ENCODE assay signal across 7 cellular contexts in the genomic region with DNA sequence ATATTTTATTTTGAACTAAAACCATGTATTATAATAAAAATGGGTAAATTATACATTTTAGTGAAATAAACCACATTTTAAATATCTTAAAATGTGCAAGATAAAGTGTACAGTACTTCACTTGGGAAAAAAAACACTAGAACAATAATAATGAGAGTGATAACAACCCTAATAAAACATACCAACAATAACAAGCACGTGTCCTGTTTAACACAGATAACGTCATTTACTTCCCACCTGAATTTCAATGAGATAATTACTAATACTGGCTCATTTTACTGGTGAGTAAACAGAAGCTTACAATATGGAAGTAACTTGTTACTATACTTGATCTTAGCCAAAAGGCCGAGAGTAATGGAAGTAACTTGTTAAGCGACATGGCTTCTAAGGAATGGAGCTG.
"Had no signal": no experiment of that assay in that cellular context is flagged by ENCODE, and none has a peak within 500 bp of the region (broad histone marks: within the 10 kb centered on the region; RNA-seq: fewer than 3 reads in every experiment).

No MANE protein-coding gene starts in this region.

- H3K27ac ChIP-seq: HL-60 had no signal

- H3K4me3 ChIP-seq: GM23338 had no signal

- ATAC-seq: GM23338, HepG2 had no signal

- DNase-seq: H9, HCEC 1CT, HFFc6, KBM-7 had no signal
